26 cellular contexts compared by ENCODE assay signal in the genomic region with DNA sequence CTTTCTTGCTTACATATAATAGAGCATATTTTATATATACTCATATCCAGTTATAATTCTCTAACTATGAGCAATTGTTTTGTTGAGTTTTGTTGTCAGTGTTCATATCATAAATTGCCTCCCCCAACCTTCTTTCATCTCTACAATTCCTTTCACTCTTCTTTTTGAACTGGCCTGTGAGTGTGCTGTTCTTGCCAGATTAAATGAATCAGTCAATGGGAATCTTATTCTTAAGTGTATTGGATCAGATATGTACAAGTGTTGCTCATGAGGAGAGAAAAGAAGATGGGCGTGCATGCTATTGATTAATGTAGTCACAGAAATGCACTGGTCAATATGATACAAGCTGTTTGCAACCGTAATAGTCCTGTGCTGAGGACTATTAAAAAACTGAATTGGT.
"Had no signal": no experiment of that assay in that cellular context is flagged by ENCODE, and none has a peak within 500 bp of the region (broad histone marks: within the 10 kb centered on the region; RNA-seq: fewer than 3 reads in every experiment).

No MANE protein-coding gene starts in this region.

- H3K27ac Mint-ChIP-seq: activated CD4-positive, alpha-beta T cell treated with anti-CD3 and anti-CD28 coated beads, Interleukin-2, amount 10 ng/mL, durations not matched to agents 24 days and 14 days; activated CD8-positive, alpha-beta memory T cell treated with anti-CD3 and anti-CD28 coated beads, Interleukin-2, amount 10 ng/mL, durations not matched to agents 7 days and 5 days; activated naive CD4-positive, alpha-beta T cell treated with anti-CD3 and anti-CD28 coated beads, Interleukin-2, amount 50 U/mL, for 24 hours; activated T-cell treated with anti-CD3 and anti-CD28 coated beads, Interleukin-2, amount 50 U/mL, for 24 hours; activated T-helper 1 cell treated with anti-CD3 and anti-CD28 coated beads, Interleukin-12 subunit alpha, Interleukin-12 subunit beta, Interleukin-2, Interleukin-4 antibody, amounts not matched to agents 30 ng/mL and 10 ng/mL and 1 ng/mL, durations not matched to agents 14 hours and 24 hours and 36 hours; T-helper 17 cell; WTC11 had no signal

- H3K36me3 Mint-ChIP-seq: activated CD8-positive, alpha-beta memory T cell treated with anti-CD3 and anti-CD28 coated beads, Interleukin-2, amount 10 ng/mL, durations not matched to agents 7 days and 5 days; activated naive CD4-positive, alpha-beta T cell treated with anti-CD3 and anti-CD28 coated beads, Interleukin-2, amount 50 U/mL, for 24 hours; WTC11 had no signal

- H3K4me3 Mint-ChIP-seq: activated CD4-positive, alpha-beta T cell treated with anti-CD3 and anti-CD28 coated beads, Interleukin-2, amount 10 ng/mL, durations not matched to agents 24 days and 14 days; activated CD8-positive, alpha-beta memory T cell treated with anti-CD3 and anti-CD28 coated beads, Interleukin-2, amount 10 ng/mL, durations not matched to agents 7 days and 5 days; activated naive CD4-positive, alpha-beta T cell treated with anti-CD3 and anti-CD28 coated beads, Interleukin-2, amount 50 U/mL, for 24 hours; activated T-cell treated with anti-CD3 and anti-CD28 coated beads, Interleukin-2, amount 50 U/mL, for 24 hours; activated T-helper 1 cell treated with anti-CD3 and anti-CD28 coated beads, Interleukin-12 subunit alpha, Interleukin-12 subunit beta, Interleukin-2, Interleukin-4 antibody, amounts not matched to agents 30 ng/mL and 10 ng/mL and 1 ng/mL, durations not matched to agents 14 hours and 24 hours and 36 hours; T-helper 17 cell; WTC11 had no signal

- H3K4me2 ChIP-seq: KMS-11 had no signal

- H3K4me1 Mint-ChIP-seq: activated CD4-positive, alpha-beta T cell treated with anti-CD3 and anti-CD28 coated beads, Interleukin-2, amount 10 ng/mL, durations not matched to agents 24 days and 14 days; activated CD8-positive, alpha-beta memory T cell treated with anti-CD3 and anti-CD28 coated beads, Interleukin-2, amount 10 ng/mL, durations not matched to agents 7 days and 5 days; activated naive CD4-positive, alpha-beta T cell treated with anti-CD3 and anti-CD28 coated beads, Interleukin-2, amount 50 U/mL, for 24 hours; T-helper 17 cell; WTC11 had no signal

- H3K27ac ChIP-seq: KMS-11, SJSA1 had no signal

- H3K27me3 ChIP-seq: SJSA1 had no signal

- H3K27me3 Mint-ChIP-seq: activated CD4-positive, alpha-beta T cell treated with anti-CD3 and anti-CD28 coated beads, Interleukin-2, amount 10 ng/mL, durations not matched to agents 24 days and 14 days; activated CD8-positive, alpha-beta memory T cell treated with anti-CD3 and anti-CD28 coated beads, Interleukin-2, amount 10 ng/mL, durations not matched to agents 7 days and 5 days; activated naive CD4-positive, alpha-beta T cell treated with anti-CD3 and anti-CD28 coated beads, Interleukin-2, amount 50 U/mL, for 24 hours; T-helper 17 cell had no signal

- H3K4me3 ChIP-seq: SJSA1 had no signal

- ATAC-seq: activated CD8-positive, alpha-beta memory T cell treated with anti-CD3 and anti-CD28 coated beads, Interleukin-2, amount 10 ng/mL, durations not matched to agents 7 days and 5 days; Panc1; T-helper 17 cell; WTC11 had no signal

- DNase-seq: activated CD4-positive, alpha-beta T cell treated with anti-CD3 and anti-CD28 coated beads for 1 hour; activated CD4-positive, alpha-beta T cell treated with anti-CD3 and anti-CD28 coated beads, Interleukin-2, amount 10 ng/mL, durations not matched to agents 24 days and 14 days; activated CD4-positive, alpha-beta T cell treated with anti-CD3 and anti-CD28 coated beads, Interleukin-2, amount 50 U/mL, for 48 hours; activated CD8-positive, alpha-beta memory T cell treated with anti-CD3 and anti-CD28 coated beads, Interleukin-2, amount 10 ng/mL, durations not matched to agents 7 days and 5 days; activated effector memory CD4-positive, alpha-beta T cell treated with Interleukin-2 at 50 U/mL for 16 hours; activated naive CD4-positive, alpha-beta T cell; activated T-cell treated with anti-CD3 and anti-CD28 coated beads, Interleukin-2, amount 50 U/mL, for 24 hours; amygdala; cerebellar nuclear complex; NCI-H1092; NCI-H2029; NCI-H2107; NCI-H2171 treated with DMSO at 0.1 percent for 48 hours; NCI-H510A; NCI-H526 treated with DMSO at 0.1 percent for 48 hours; NCI-H82; RPMI8226; SHP77; T-helper 17 cell; T-helper 9 cell had no signal

- H3K9me3 Mint-ChIP-seq: activated CD4-positive, alpha-beta T cell treated with anti-CD3 and anti-CD28 coated beads, Interleukin-2, amount 10 ng/mL, durations not matched to agents 24 days and 14 days; activated naive CD4-positive, alpha-beta T cell treated with anti-CD3 and anti-CD28 coated beads, Interleukin-2, amount 50 U/mL, for 24 hours; activated T-cell treated with anti-CD3 and anti-CD28 coated beads, Interleukin-2, amount 50 U/mL, for 24 hours; activated T-helper 1 cell treated with anti-CD3 and anti-CD28 coated beads, Interleukin-12 subunit alpha, Interleukin-12 subunit beta, Interleukin-2, Interleukin-4 antibody, amounts not matched to agents 30 ng/mL and 10 ng/mL and 1 ng/mL, durations not matched to agents 14 hours and 24 hours and 36 hours; WTC11 had no signal

- H3K9me3 ChIP-seq: SJSA1 had no signal

- H3K9ac ChIP-seq: KMS-11 had no signal

- H3K4me1 ChIP-seq: SJSA1 had no signal

- H3K36me3 ChIP-seq: SJSA1 had no signal
